In genomic region chr1:40592107-40592773, GRCh38 we compare ENCODE assay signal across 8 cellular contexts.
DNase-seq lines count a peak whose midpoint lies in the region; ATAC-seq and TF ChIP-seq lines count a peak whose summit lies in the region.

No MANE protein-coding gene starts in this region.

- H3K27ac ChIP-seq in heart left ventricle: no peak overlapping the region
- H3K27ac ChIP-seq in aorta (ENCODE audit: low read depth in 1 of 2, low read length in 2 of 2): no peak overlapping the region

- intact Hi-C loops in heart left ventricle (cut with DNase I) (no loop called here), aorta (cut with DNase I) (no loop called here)

- peak in 11 of 12 donors; percentile 19 to 57 (median 33) for TF ChIP-seq CTCF in heart left ventricle (IDR thresholded peaks at IDR 0.05)

- no peak overlapping the region for H3K4me3 ChIP-seq in heart left ventricle
- H3K4me3 ChIP-seq in aorta (ENCODE audit: low read length in 2 of 2): no peak overlapping the region

- ATAC-seq in heart left ventricle (peak in 3 of 4 donors; percentile 54 to 66 (median 60)), aorta (ENCODE audit: low FRiP score) (no peak)

- no peak for TF ChIP-seq POLR2A in heart left ventricle (IDR thresholded peaks at IDR 0.05)

- H3K27me3 ChIP-seq in heart left ventricle (no peaks in the 10 kb centered on the region), aorta (ENCODE audit: control insufficient read depth in 1 of 2, insufficient read depth in 2 of 2, low read length in 1 of 2) (no peaks in the 10 kb centered on the region)

- H3K4me1 ChIP-seq in heart left ventricle (peaks cover 0 to 10% (median 0%) of the 10 kb centered on the region in 12 donors), aorta (ENCODE audit: control insufficient read depth in 1 of 2, insufficient read depth in 2 of 2, low read length in 2 of 2) (no peaks in the 10 kb centered on the region)

- no peaks in the 10 kb centered on the region for H3K36me3 ChIP-seq in heart left ventricle
- H3K36me3 ChIP-seq in aorta (ENCODE audit: control insufficient read depth in 1 of 2, insufficient read depth in 2 of 2, low read length in 1 of 2): no peaks in the 10 kb centered on the region

- WGBS in heart left ventricle, 4 donors: 31 to 40% (median 38%) methylated on average over 6 of the region's 6 CpGs
- WGBS in aorta, 2 donors: 34 to 36% methylated on average over 6 of the region's 6 CpGs

- H3K9me3 ChIP-seq in heart left ventricle (no peaks in the 10 kb centered on the region), aorta (ENCODE audit: control insufficient read depth, low read length) (no peaks in the 10 kb centered on the region)

- DNase-seq in Daoy (ENCODE audit: low read depth): peak; percentile 13
- peak; percentile 26 for DNase-seq in LoVo (ENCODE audit: low spot score)
- DNase-seq in SW480 (ENCODE audit: low spot score): peak; percentile 30
- no peak for DNase-seq in heart left ventricle
- DNase-seq in superior temporal gyrus (ENCODE audit: extremely low spot score): peak; percentile 79
- DNase-seq in aorta: no peak
- DNase-seq in NK-92 treated with Interleukin-12 subunit alpha and Interleukin-12 subunit beta, amount 100 ng/mL, for 24 hours (lab: John Stamatoyannopoulos, UW): no peak
- no peak for DNase-seq in KG1 (lab: John Stamatoyannopoulos, UW)

Comparison
In these comparisons a context has a peak if more than half of its experiments do, and no peak if none do; other contexts are left out.
1. DNase-seq: peak in Daoy (single experiment), LoVo (single experiment), SW480 (single experiment) and superior temporal gyrus (single experiment); none in heart left ventricle (0 of 5), aorta (0 of 2), NK-92 treated with Interleukin-12 subunit alpha and Interleukin-12 subunit beta, amount 100 ng/mL, for 24 hours (single experiment) and KG1 (single experiment).